8 cellular contexts compared by ENCODE assay signal in the genomic region with DNA sequence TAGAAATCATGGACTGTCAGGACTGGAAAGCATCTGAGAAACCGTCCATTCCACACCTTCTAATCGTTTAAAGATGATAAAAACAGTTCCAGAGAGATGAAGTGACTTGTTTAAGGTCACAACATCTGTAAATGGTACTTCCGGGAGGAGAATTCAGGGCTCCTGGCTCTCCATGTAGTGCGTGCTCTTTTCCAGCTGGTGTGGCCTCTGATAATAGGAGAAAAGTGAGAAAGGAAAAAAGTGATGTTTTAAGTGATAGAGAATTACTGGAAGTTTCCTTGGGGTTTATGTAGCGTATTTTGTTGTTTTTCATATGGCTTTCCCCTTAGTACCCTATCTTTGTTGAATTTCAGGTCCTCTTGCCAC. TPM values are rescaled to one million over a fixed set of nuclear protein-coding genes. Genes with fewer than 3 reads are reported as not detected.
A peak's percentile ranks its signal among the peaks of the same experiment; 100 is the strongest.
DNase-seq lines count a peak whose midpoint lies in the region; ATAC-seq and TF ChIP-seq lines count a peak whose summit lies in the region.

No MANE protein-coding gene starts in this region.

- DNase-seq in BE2C (no peak), colonic mucosa (no peak), iPS-NIHi11 (ENCODE audit: low spot score) (no peak), NCI-H774 (lab: John Stamatoyannopoulos, UW) (no peak)
- no peak for DNase-seq in Jurkat, Clone E6-1 (ENCODE audit: low read depth, low spot score)
- no peak for DNase-seq in naive thymus-derived CD4-positive, alpha-beta T cell
- DNase-seq in stimulated activated CD8-positive, alpha-beta memory T cell treated with anti-CD3 and anti-CD28 coated beads, Interleukin-4, amount 100 ng/mL, for 48 hours: no peak

- POLR2A ChIA-PET in naive thymus-derived CD4-positive, alpha-beta T cell (lab: Charles Lee): interaction anchor here (1.1 to 2.4 kb wide), 4 partner anchors 10 to 400 kb away, joined by 3 to 16 read pairs (median 4); a partner anchor contains a TSS

- CTCF ChIA-PET in naive thymus-derived CD4-positive, alpha-beta T cell (lab: Charles Lee): no interaction called here

- peaks cover 0 to 2% (median 0%) of the 10 kb centered on the region in 11 donors for H3K9me3 Mint-ChIP-seq in naive thymus-derived CD4-positive, alpha-beta T cell

- H3K27ac Mint-ChIP-seq in naive thymus-derived CD4-positive, alpha-beta T cell: peak overlapping the region; percentile 97 to 100 (median 100)

- H3K4me1 ChIP-seq in BE2C: no peaks in the 10 kb centered on the region
- peaks cover 10% of the 10 kb centered on the region for H3K4me1 ChIP-seq in colonic mucosa
- H3K4me1 ChIP-seq in naive thymus-derived CD4-positive, alpha-beta T cell (ENCODE audit: control insufficient read depth in 2 of 2, insufficient read depth in 2 of 2, low read length in 2 of 2): peaks cover 18 to 22% of the 10 kb centered on the region in 2 donors

- H3K9me3 ChIP-seq in BE2C (no peaks in the 10 kb centered on the region), colonic mucosa (no peaks in the 10 kb centered on the region)
- H3K9me3 ChIP-seq in naive thymus-derived CD4-positive, alpha-beta T cell (ENCODE audit: control insufficient read depth in 2 of 3, low read length in 3 of 3): no peaks in the 10 kb centered on the region

- H3K27me3 ChIP-seq in BE2C (no peaks in the 10 kb centered on the region), colonic mucosa (no peaks in the 10 kb centered on the region)
- H3K27me3 ChIP-seq in naive thymus-derived CD4-positive, alpha-beta T cell (ENCODE audit: control insufficient read depth in 2 of 2, insufficient read depth in 2 of 2, low read length in 2 of 2): no peaks in the 10 kb centered on the region

- peak overlapping the region; percentile 68 to 92 for H3K9ac ChIP-seq in colonic mucosa (ENCODE audit: low read depth in 2 of 2, low read length in 2 of 2)

- H3K36me3 ChIP-seq in BE2C (peaks cover 3% of the 10 kb centered on the region), colonic mucosa (no peaks in the 10 kb centered on the region)
- H3K36me3 ChIP-seq in naive thymus-derived CD4-positive, alpha-beta T cell (ENCODE audit: control insufficient read depth in 2 of 3, insufficient read depth in 3 of 3, low read length in 3 of 3): peaks cover 0 to 30% (median 3%) of the 10 kb centered on the region in 3 experiments

- peak overlapping the region; percentile 89 to 100 (median 98) for H3K4me3 Mint-ChIP-seq in naive thymus-derived CD4-positive, alpha-beta T cell

- ATAC-seq in GM19463 (IDR thresholded peaks at IDR 0.05; ENCODE audit: unreplicated experiment): peak; percentile 7
- no peak for ATAC-seq in naive thymus-derived CD4-positive, alpha-beta T cell

- H3K27me3 Mint-ChIP-seq in naive thymus-derived CD4-positive, alpha-beta T cell: no peaks in the 10 kb centered on the region

- peak overlapping the region; percentile 77 for H3K27ac ChIP-seq in colonic mucosa
- peak overlapping the region; percentile 99 for H3K27ac ChIP-seq in naive thymus-derived CD4-positive, alpha-beta T cell (ENCODE audit: low read depth, low read length)

- H3K4me3 ChIP-seq in BE2C (ENCODE audit: low read depth, low read length): peak overlapping the region; percentile 95
- H3K4me3 ChIP-seq in Jurkat, Clone E6-1 (ENCODE audit: low read length): peak overlapping the region; percentile 81
- H3K4me3 ChIP-seq in colonic mucosa: peak overlapping the region; percentile 80
- H3K4me3 ChIP-seq in naive thymus-derived CD4-positive, alpha-beta T cell (ENCODE audit: low read length): peak overlapping the region; percentile 83

- peaks cover 5 to 19% (median 12%) of the 10 kb centered on the region in 5 donors for H3K36me3 Mint-ChIP-seq in naive thymus-derived CD4-positive, alpha-beta T cell

- intact Hi-C loops in colonic mucosa (cut with DNase I): no loop called here
- intact Hi-C loops in naive thymus-derived CD4-positive, alpha-beta T cell (cut with micrococcal nuclease): loop anchor here (5.0 to 10.0 kb wide), 3 partner anchors 407 to 854 kb away; a partner anchor contains a TSS

- no peak for TF ChIP-seq CTCF in BE2C (IDR thresholded peaks at IDR 0.05; ENCODE audit: low read depth, low read length)
- no peak for TF ChIP-seq CTCF in colonic mucosa (IDR thresholded peaks at IDR 0.05)

- H3K4me1 Mint-ChIP-seq in naive thymus-derived CD4-positive, alpha-beta T cell: peaks cover 20 to 44% (median 42%) of the 10 kb centered on the region in 7 donors

RNA-seq across cellular contexts. Expression of a gene that starts 0.7 kb away (rescaled TPM):
- polyA plus RNA-seq in BE2C (2012; ENCODE audit: insufficient read depth, insufficient read length, low read depth): 13.3 TPM
- polyA plus RNA-seq in Jurkat, Clone E6-1 (2012; ENCODE audit: insufficient read depth, insufficient read length): 22.8 TPM
- 10 to 100 TPM; 11.9 to 17.4 TPM for total RNA-seq in colonic mucosa
- total RNA-seq in naive thymus-derived CD4-positive, alpha-beta T cell: 10 to 100 TPM; 17.5 to 30.8 (median 23.4) TPM
- polyA plus RNA-seq in naive thymus-derived CD4-positive, alpha-beta T cell: 10 to 100 TPM in 1 of 2 donors, 1 to 10 TPM in 1; 9.7 to 11.1 TPM

RNA-seq across cellular contexts. Expression of a gene that starts 8.5 kb away (rescaled TPM):
- polyA plus RNA-seq in BE2C (2012; ENCODE audit: insufficient read depth, insufficient read length, low read depth): 20.4 TPM
- 20.9 TPM for polyA plus RNA-seq in Jurkat, Clone E6-1 (2012; ENCODE audit: insufficient read depth, insufficient read length)
- 10 to 100 TPM; 14.2 to 19.8 TPM for total RNA-seq in colonic mucosa
- 10 to 100 TPM; 19.1 to 22.5 (median 21.6) TPM for total RNA-seq in naive thymus-derived CD4-positive, alpha-beta T cell
- polyA plus RNA-seq in naive thymus-derived CD4-positive, alpha-beta T cell: 10 to 100 TPM; 18.0 to 28.3 TPM
